8 cellular contexts compared by ENCODE assay signal in genomic region chr12:106841471-106842302, GRCh38.
A peak's percentile ranks its signal among the peaks of the same experiment; 100 is the strongest.
DNase-seq lines count a peak whose midpoint lies in the region; ATAC-seq and TF ChIP-seq lines count a peak whose summit lies in the region.

No MANE protein-coding gene starts in this region.

- no peak overlapping the region for H3K14ac ChIP-seq in mesenchymal stem cell (ENCODE audit: low read length in 2 of 2)

- no peak overlapping the region for H2AK5ac ChIP-seq in mesenchymal stem cell (ENCODE audit: low read length, severe bottlenecking)

- H3K4me1 ChIP-seq in mesenchymal stem cell (ENCODE audit: control insufficient read depth, insufficient read depth, low read depth, low read length), result peaks cover 1% of the 10 kb centered on the region
- H3K4me1 ChIP-seq in upper lobe of left lung, result peaks cover 8 to 25% (median 22%) of the 10 kb centered on the region in 4 donors

- H3K4me3 ChIP-seq in SK-N-MC, result peak overlapping the region; percentile 60
- no peak overlapping the region for H3K4me3 ChIP-seq in mesenchymal stem cell (ENCODE audit: insufficient read depth in 1 of 2, low read depth in 1 of 2, low read length in 2 of 2)
- no peak overlapping the region for H3K4me3 ChIP-seq in upper lobe of left lung

- TF ChIP-seq EP300 in upper lobe of left lung (IDR thresholded peaks at IDR 0.05), result no peak

- no peak overlapping the region for H4K8ac ChIP-seq in mesenchymal stem cell (ENCODE audit: low read length)

- H4K91ac ChIP-seq in mesenchymal stem cell (ENCODE audit: low read length), result no peak overlapping the region

- H3K9ac ChIP-seq in SK-N-MC (ENCODE audit: insufficient read length) (peak overlapping the region; percentile 29), mesenchymal stem cell (ENCODE audit: low read length) (peak overlapping the region; percentile 58)

- no peak overlapping the region for H2AFZ ChIP-seq in mesenchymal stem cell (ENCODE audit: low read depth, low read length)

- H2BK5ac ChIP-seq in mesenchymal stem cell (ENCODE audit: low read depth, low read length, poor library complexity, severe bottlenecking), result no peak overlapping the region

- H3K27ac ChIP-seq in SK-N-MC (peak overlapping the region; percentile 93), mesenchymal stem cell (ENCODE audit: low read length, poor library complexity, severe bottlenecking) (no peak overlapping the region), upper lobe of left lung (peak overlapping the region in 1 of 4 donors; percentile 59)

- H2BK120ac ChIP-seq in mesenchymal stem cell (ENCODE audit: low read depth, low read length), result no peak overlapping the region

- DNase-seq in activated T-cell treated with anti-CD3 and anti-CD28 coated beads for 1 hour (ENCODE audit: low read depth) (peak; percentile 13), LHCN-M2 (ENCODE audit: low read depth) (peak; percentile 39), SK-N-MC (ENCODE audit: low read depth, low spot score) (peak; percentile 28), mesenchymal stem cell (peak; percentile 75), upper lobe of left lung (peak in 1 of 2 donors; percentile 21), SKM-1 (lab: John Stamatoyannopoulos, UW; ENCODE audit: unreplicated experiment) (no peak)
- DNase-seq in activated T-cell treated with anti-CD3 and anti-CD28 coated beads, Interleukin-2, amount 50 U/mL, for 48 hours, result no peak
- DNase-seq in effector CD4-positive, alpha-beta T cell, result peak; percentile 12

- H3K4ac ChIP-seq in mesenchymal stem cell (ENCODE audit: low read depth in 1 of 2, low read length in 2 of 2), result no peak overlapping the region

- TF ChIP-seq CTCF in upper lobe of left lung (IDR thresholded peaks at IDR 0.05), result peak in 4 of 6 experiments; percentile 49 to 62 (median 57)

- H3K4me2 ChIP-seq in mesenchymal stem cell (ENCODE audit: low read length, poor library complexity, severe bottlenecking), result no peak overlapping the region

- H3K36me3 ChIP-seq in SK-N-MC (ENCODE audit: insufficient read depth, low read length) (peaks cover 39% of the 10 kb centered on the region), mesenchymal stem cell (ENCODE audit: control insufficient read depth in 1 of 2, insufficient read depth in 2 of 2, low read depth in 1 of 2, low read length in 2 of 2) (peaks cover 0 to 44% of the 10 kb centered on the region in 2 experiments), upper lobe of left lung (peaks cover 0 to 28% (median 3%) of the 10 kb centered on the region in 4 donors)

- no peak for TF ChIP-seq POLR2A in upper lobe of left lung (IDR thresholded peaks at IDR 0.05)

- H3K23ac ChIP-seq in mesenchymal stem cell (ENCODE audit: low read length in 2 of 2), result no peak overlapping the region

- no CpG with 5 or more reads among the region's 1 CpG for WGBS in mesenchymal stem cell
- 10 to 13% methylated on average over 1 of the region's 1 CpG for WGBS in upper lobe of left lung, 2 donors

- no peak overlapping the region for H2BK12ac ChIP-seq in mesenchymal stem cell (ENCODE audit: low read length in 2 of 2)

- peaks cover 6% of the 10 kb centered on the region for H3K79me1 ChIP-seq in mesenchymal stem cell (replicated peaks; ENCODE audit: low read length, poor library complexity, severe bottlenecking)

- H3K27me3 ChIP-seq in mesenchymal stem cell (ENCODE audit: control insufficient read depth in 1 of 2, insufficient read depth in 1 of 2, low read length in 2 of 2), result no peaks in the 10 kb centered on the region
- H3K27me3 ChIP-seq in upper lobe of left lung, result no peaks in the 10 kb centered on the region

- H3K9me3 ChIP-seq in SK-N-MC (ENCODE audit: low read depth, low read length) (no peaks in the 10 kb centered on the region), mesenchymal stem cell (ENCODE audit: control insufficient read depth, low read length) (no peaks in the 10 kb centered on the region), upper lobe of left lung (no peaks in the 10 kb centered on the region)

- H2BK15ac ChIP-seq in mesenchymal stem cell (ENCODE audit: low read depth, poor library complexity, severe bottlenecking), result no peak overlapping the region

- peak in 1 of 2 donors; percentile 63 for ATAC-seq in upper lobe of left lung (ENCODE audit: low FRiP score in 2 of 2)

- no peak overlapping the region for H3K18ac ChIP-seq in mesenchymal stem cell (ENCODE audit: low read depth in 1 of 2, low read length in 2 of 2)

Comparison
In these comparisons a context has a peak if more than half of its experiments do, and no peak if none do; other contexts are left out.
1. DNase-seq: peak in activated T-cell treated with anti-CD3 and anti-CD28 coated beads for 1 hour (single experiment), LHCN-M2 (single experiment), SK-N-MC (single experiment), effector CD4-positive, alpha-beta T cell (single experiment) and mesenchymal stem cell (single experiment); none in activated T-cell treated with anti-CD3 and anti-CD28 coated beads, Interleukin-2, amount 50 U/mL, for 48 hours (0 of 2) and SKM-1 (single experiment).